18 cellular contexts compared by ENCODE assay signal in the genomic region with DNA sequence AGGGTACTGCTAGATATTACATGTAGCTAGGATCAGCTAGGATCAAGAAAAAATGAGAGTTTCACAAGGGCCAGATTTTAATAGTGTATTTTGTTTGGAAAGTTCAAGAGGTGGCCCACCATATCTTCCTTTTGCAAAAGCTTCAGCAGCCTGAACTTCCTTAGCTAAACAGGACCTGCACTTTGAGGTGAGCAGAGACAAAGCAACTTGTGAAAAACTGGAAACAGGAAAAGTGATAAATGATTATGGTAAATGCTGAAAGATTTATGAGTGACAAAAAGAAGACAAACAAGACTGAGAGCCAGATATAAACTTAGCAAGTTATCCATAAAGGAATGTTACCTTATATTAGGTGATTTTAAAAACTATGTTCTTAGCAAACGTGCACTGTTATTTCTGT.
"Had no signal": no experiment of that assay in that cellular context is flagged by ENCODE, and none has a peak within 500 bp of the region (broad histone marks: within the 10 kb centered on the region; RNA-seq: fewer than 3 reads in every experiment).

No MANE protein-coding gene starts in this region.

- H3K36me3 Mint-ChIP-seq: naive thymus-derived CD8-positive, alpha-beta T cell had no signal

- ATAC-seq: mucosa of descending colon; naive thymus-derived CD8-positive, alpha-beta T cell had no signal

- H3K4me1 Mint-ChIP-seq: activated B cell treated with CpG ODN at 0.5 μM for 24 hours; activated CD4-positive, alpha-beta T cell treated with anti-CD3 and anti-CD28 coated beads, Interleukin-2, amount 10 ng/mL, durations not matched to agents 24 days and 14 days had no signal

- H3K27me3 Mint-ChIP-seq: stimulated activated naive CD8-positive, alpha-beta T cell treated with anti-CD3 and anti-CD28 coated beads, Interleukin-15, Interleukin-2, amounts not matched to agents 100 ng/mL and 50 ng/mL, for 24 hours had no signal

- H3K9me3 Mint-ChIP-seq: activated B cell treated with CpG ODN at 0.5 μM for 24 hours; activated CD4-positive, alpha-beta T cell treated with anti-CD3 and anti-CD28 coated beads, Interleukin-2, amount 10 ng/mL, durations not matched to agents 24 days and 14 days; activated T-helper 1 cell treated with anti-CD3 and anti-CD28 coated beads, Interleukin-12 subunit alpha, Interleukin-12 subunit beta, Interleukin-2, Interleukin-4 antibody, amounts not matched to agents 30 ng/mL and 10 ng/mL and 1 ng/mL, durations not matched to agents 14 hours and 24 hours and 36 hours; stimulated activated naive CD8-positive, alpha-beta T cell treated with anti-CD3 and anti-CD28 coated beads, Interleukin-15, Interleukin-2, amounts not matched to agents 100 ng/mL and 50 ng/mL, for 24 hours; T-helper 1 cell treated with Interleukin-12 subunit alpha and Interleukin-12 subunit beta and Interleukin-4 antibody, amounts not matched to agents 30 μg/mL and 1 μg/mL, for 36 hours had no signal

- H3K27ac ChIP-seq: right lobe of liver had no signal

- H3K27ac Mint-ChIP-seq: activated B cell treated with CpG ODN at 0.5 μM for 24 hours; activated CD4-positive, alpha-beta T cell treated with anti-CD3 and anti-CD28 coated beads, Interleukin-2, amount 10 ng/mL, durations not matched to agents 24 days and 14 days; activated T-helper 1 cell treated with anti-CD3 and anti-CD28 coated beads, Interleukin-12 subunit alpha, Interleukin-12 subunit beta, Interleukin-2, Interleukin-4 antibody, amounts not matched to agents 30 ng/mL and 10 ng/mL and 1 ng/mL, durations not matched to agents 14 hours and 24 hours and 36 hours; naive thymus-derived CD8-positive, alpha-beta T cell; progenitor cell of endocrine pancreas; stimulated activated naive CD8-positive, alpha-beta T cell treated with anti-CD3 and anti-CD28 coated beads, Interleukin-15, Interleukin-2, amounts not matched to agents 100 ng/mL and 50 ng/mL, for 24 hours; T-helper 1 cell treated with Interleukin-12 subunit alpha and Interleukin-12 subunit beta and Interleukin-4 antibody, amounts not matched to agents 30 μg/mL and 1 μg/mL, for 36 hours had no signal

- H3K27me3 ChIP-seq: breast epithelium, right lobe of liver had no signal

- H3K36me3 ChIP-seq: breast epithelium, right lobe of liver had no signal

- DNase-seq: activated B cell treated with CpG ODN at 0.5 μM for 24 hours; activated CD4-positive, alpha-beta T cell treated with anti-CD3 and anti-CD28 coated beads, Interleukin-2, amount 10 ng/mL, durations not matched to agents 24 days and 14 days; activated naive CD4-positive, alpha-beta T cell; aorta; mucosa of descending colon; naive thymus-derived CD8-positive, alpha-beta T cell; nucleus accumbens; right lobe of liver; stimulated activated CD4-positive, alpha-beta T cell treated with anti-CD3 and anti-CD28 coated beads, Interleukin-12 subunit alpha, Interleukin-12 subunit beta, amount 100 ng/mL, for 4 hours; stimulated activated CD4-positive, alpha-beta T cell treated with anti-CD3 and anti-CD28 coated beads, Interleukin-2, amount 100 ng/mL, for 48 hours; stimulated activated CD8-positive, alpha-beta memory T cell treated with anti-CD3 and anti-CD28 coated beads, Interleukin-4, amount 100 ng/mL, for 48 hours had no signal

- H3K9me3 ChIP-seq: breast epithelium, mucosa of descending colon, right lobe of liver had no signal

- H3K4me3 Mint-ChIP-seq: activated B cell treated with CpG ODN at 0.5 μM for 24 hours; activated CD4-positive, alpha-beta T cell treated with anti-CD3 and anti-CD28 coated beads, Interleukin-2, amount 10 ng/mL, durations not matched to agents 24 days and 14 days; activated T-helper 1 cell treated with anti-CD3 and anti-CD28 coated beads, Interleukin-12 subunit alpha, Interleukin-12 subunit beta, Interleukin-2, Interleukin-4 antibody, amounts not matched to agents 30 ng/mL and 10 ng/mL and 1 ng/mL, durations not matched to agents 14 hours and 24 hours and 36 hours; naive thymus-derived CD8-positive, alpha-beta T cell; stimulated activated naive CD8-positive, alpha-beta T cell treated with anti-CD3 and anti-CD28 coated beads, Interleukin-15, Interleukin-2, amounts not matched to agents 100 ng/mL and 50 ng/mL, for 24 hours; T-helper 1 cell treated with Interleukin-12 subunit alpha and Interleukin-12 subunit beta and Interleukin-4 antibody, amounts not matched to agents 30 μg/mL and 1 μg/mL, for 36 hours had no signal

- FAIRE-seq: keratinocyte, urothelium cell line had no signal

- H3K4me1 ChIP-seq: right lobe of liver had no signal

- H3K4me3 ChIP-seq: breast epithelium, mucosa of descending colon, right lobe of liver had no signal
